ENCODE assay signal across 8 cellular contexts in genomic region chrX:129905787-129906580, GRCh38. TPM values are rescaled to one million over a fixed set of nuclear protein-coding genes. Genes with fewer than 3 reads are reported as not detected.
DNase-seq lines count a peak whose midpoint lies in the region; TF ChIP-seq lines count a peak whose summit lies in the region.

UTP14A (plus strand) TSS chrX:129906164; CDS start chrX:129906211, 47 bp downstream.

- DNase-seq in CMK (ENCODE audit: low read depth) = peak; percentile 76
- peak; percentile 73 for DNase-seq in GM20000 (ENCODE audit: low spot score)
- DNase-seq in HT-29 (ENCODE audit: low spot score) = peak; percentile 91
- DNase-seq in NOMO-1 (lab: John Stamatoyannopoulos, UW; ENCODE audit: unreplicated experiment in 2 of 2) = peak; percentile 82 to 87
- DNase-seq in effector memory CD4-positive, alpha-beta T cell = peak; percentile 73 to 81 (median 76)
- DNase-seq in lung microvascular endothelial cell (ENCODE audit: low read depth in 2 of 2) = peak; percentile 87 to 91
- peak; percentile 63 to 75 (median 70) for DNase-seq in stimulated activated CD4-positive, alpha-beta T cell treated with anti-CD3 and anti-CD28 coated beads, TNF-alpha, amount 100 ng/mL, for 48 hours (ENCODE audit: low read depth in 3 of 3)

- CTCF ChIA-PET in activated CD8-positive, alpha-beta memory T cell treated with anti-CD3 and anti-CD28 coated beads for 36 hours (lab: Charles Lee) = interaction anchor here (0.6 to 1.5 kb wide), 5 partner anchors 12 to 155 kb away, joined by 3 to 6 read pairs (median 3); no protein-coding TSS in a partner anchor

- H3K36me3 ChIP-seq in effector memory CD4-positive, alpha-beta T cell (ENCODE audit: control insufficient read depth, insufficient read depth, low read length) = peaks cover 8% of the 10 kb centered on the region

- POLR2A ChIA-PET in activated CD8-positive, alpha-beta memory T cell treated with anti-CD3 and anti-CD28 coated beads for 36 hours (lab: Charles Lee) = interaction anchor here (0.6 to 1.5 kb wide), 5 partner anchors 14 to 284 kb away, joined by 3 to 6 read pairs (median 3); partner anchors contain the start of gene ZDHHC9

- peak within 1 kb of the TSS; percentile 68 for H3K4me3 ChIP-seq in effector memory CD4-positive, alpha-beta T cell (ENCODE audit: insufficient read depth, low read depth, low read length, poor library complexity, severe bottlenecking)

- no peaks in the 10 kb centered on the region for H3K9me3 ChIP-seq in effector memory CD4-positive, alpha-beta T cell (ENCODE audit: control insufficient read depth, low read length)

- H3K27me3 ChIP-seq in effector memory CD4-positive, alpha-beta T cell (replicated peaks; ENCODE audit: control insufficient read depth, insufficient read depth, low read length, poor library complexity, severe bottlenecking) = no peaks in the 10 kb centered on the region

- H3K4me1 ChIP-seq in effector memory CD4-positive, alpha-beta T cell (ENCODE audit: control insufficient read depth, insufficient read depth, low read length, poor library complexity, severe bottlenecking) = no peaks in the 10 kb centered on the region

- no peak for TF ChIP-seq CTCF in GM20000 (IDR thresholded peaks at IDR 0.05; ENCODE audit: extremely low read depth, missing control alignments)

- H3K27ac ChIP-seq in effector memory CD4-positive, alpha-beta T cell (ENCODE audit: insufficient read depth, low read length, poor library complexity, severe bottlenecking) = peak within 1 kb of the TSS; percentile 42

RNA-seq across cellular contexts. Expression of gene UTP14A, which starts in this region (rescaled TPM):
- 19.0 and 19.5 TPM in 2 replicates for total RNA-seq in HT-29 (2014; rRNA removed; shearing (Covaris generic))
- 10 to 100 TPM; 62.8 to 63.3 TPM for total RNA-seq in activated CD8-positive, alpha-beta memory T cell treated with anti-CD3 and anti-CD28 coated beads for 36 hours
- 10.9 and 11.9 TPM in 2 replicates for total RNA-seq in lung microvascular endothelial cell

Comparison
In these comparisons a context has a peak if more than half of its experiments do, and no peak if none do; other contexts are left out.
1. Peak in every context shown above with its lines: DNase-seq, H3K4me3 ChIP-seq and H3K27ac ChIP-seq.